ENCODE assay signal across 8 cellular contexts in genomic region chr6:23659125-23659524, GRCh38.
DNase-seq lines count a peak whose midpoint lies in the region; ATAC-seq, FAIRE-seq and TF ChIP-seq lines count a peak whose summit lies in the region.

No MANE protein-coding gene starts in this region.

- H4K20me1 ChIP-seq in MM.1S (ENCODE audit: insufficient read depth, low read length) (no peaks in the 10 kb centered on the region), keratinocyte (ENCODE audit: control insufficient read depth, extremely low read depth, insufficient read depth, low read length) (no peaks in the 10 kb centered on the region)

- no peaks in the 10 kb centered on the region for H3K79me2 ChIP-seq in MM.1S (ENCODE audit: low read length)
- H3K79me2 ChIP-seq in keratinocyte (ENCODE audit: control insufficient read depth, insufficient read depth, low read length), result no peaks in the 10 kb centered on the region

- H3K27ac ChIP-seq in AG04450 (ENCODE audit: low read depth, low read length) (no peak overlapping the region), MM.1S (ENCODE audit: low read length) (no peak overlapping the region), keratinocyte (ENCODE audit: control insufficient read depth, insufficient read depth, low read length) (no peak overlapping the region)

- H3K36me3 ChIP-seq in MM.1S (replicated peaks; ENCODE audit: insufficient read depth, low read length) (no peaks in the 10 kb centered on the region), keratinocyte (ENCODE audit: control insufficient read depth in 2 of 2, extremely low read depth in 1 of 2, insufficient read depth in 2 of 2, low read length in 2 of 2) (no peaks in the 10 kb centered on the region)

- no peak overlapping the region for H3K9ac ChIP-seq in MM.1S (ENCODE audit: low read length)
- no peak overlapping the region for H3K9ac ChIP-seq in keratinocyte (ENCODE audit: control insufficient read depth, extremely low read depth, insufficient read depth, low read length)

- CTCF ChIA-PET in AG04450 (lab: Charles Lee), result no interaction called here

- no peak for DNase-seq in AG04450 (ENCODE audit: low read depth, low spot score)
- DNase-seq in MM.1S, result no peak
- peak; percentile 6 for DNase-seq in SW480 (ENCODE audit: low spot score)
- no peak for DNase-seq in keratinocyte (ENCODE audit: low read depth, low spot score)
- no peak for DNase-seq in ureter (ENCODE audit: low spot score)
- no peak for DNase-seq in activated CD8-positive, alpha-beta memory T cell treated with anti-CD3 and anti-CD28 coated beads, Interleukin-2, amount 50 U/mL, for 48 hours
- DNase-seq in GM19238 (ENCODE audit: insufficient read length, low spot score), result no peak

- H3F3A ChIP-seq in MM.1S (ENCODE audit: insufficient read depth, low read length), result no peaks in the 10 kb centered on the region

- H3K9me2 ChIP-seq in MM.1S (replicated peaks; ENCODE audit: insufficient read depth, low read length), result no peaks in the 10 kb centered on the region

- H3K9me3 ChIP-seq in AG04450 (ENCODE audit: control insufficient read depth, insufficient read depth, low read length) (no peaks in the 10 kb centered on the region), MM.1S (replicated peaks; ENCODE audit: insufficient read depth, low read length) (no peaks in the 10 kb centered on the region), keratinocyte (ENCODE audit: control insufficient read depth, low read depth, low read length) (no peaks in the 10 kb centered on the region)

- H3K27me3 ChIP-seq in AG04450 (ENCODE audit: control insufficient read depth, insufficient read depth, low read length), result no peaks in the 10 kb centered on the region
- no peaks in the 10 kb centered on the region for H3K27me3 ChIP-seq in MM.1S (replicated peaks; ENCODE audit: insufficient read depth, low read length)
- H3K27me3 ChIP-seq in keratinocyte (ENCODE audit: control insufficient read depth, extremely low read depth, insufficient read depth, low read length), result no peaks in the 10 kb centered on the region

- POLR2A ChIA-PET in AG04450 (lab: Yijun Ruan, JAX), result no interaction called here

- H3K9me1 ChIP-seq in keratinocyte (ENCODE audit: control insufficient read depth, extremely low read depth, insufficient read depth, low read length), result no peaks in the 10 kb centered on the region

- H2AFZ ChIP-seq in MM.1S (ENCODE audit: low read length) (no peak overlapping the region), keratinocyte (ENCODE audit: control insufficient read depth, low read length) (no peak overlapping the region)

- no peak for FAIRE-seq in keratinocyte (lab: Jason Lieb, UNC)

- ATAC-seq in GM19455 (IDR thresholded peaks at IDR 0.05; ENCODE audit: unreplicated experiment), result no peak

- H3K4me1 ChIP-seq in MM.1S (ENCODE audit: low read length) (no peaks in the 10 kb centered on the region), keratinocyte (ENCODE audit: control insufficient read depth, extremely low read depth, insufficient read depth, low read length) (no peaks in the 10 kb centered on the region)

- H3K4me2 ChIP-seq in MM.1S (ENCODE audit: low read depth, low read length) (no peak overlapping the region), keratinocyte (ENCODE audit: control insufficient read depth, extremely low read depth, insufficient read depth, low read depth, low read length) (no peak overlapping the region)

- H3K4me3 ChIP-seq in AG04450 (ENCODE audit: low read depth, low read length) (no peak overlapping the region), MM.1S (ENCODE audit: low read length) (no peak overlapping the region), keratinocyte (ENCODE audit: control insufficient read depth in 2 of 3, extremely low read depth in 1 of 3, insufficient read depth in 2 of 3, low read depth in 1 of 3, low read length in 3 of 3) (no peak overlapping the region)

- dilution Hi-C loops in keratinocyte (cut with MboI; ENCODE audit: extremely low pct_ligation_motif_present, low sequenced_read_pairs), result no loop called here

- TF ChIP-seq CTCF in AG04450 (IDR thresholded peaks at IDR 0.05; ENCODE audit: low read depth, low read length) (peak; percentile 36; the same call in 1 of the 2 replicates), MM.1S (IDR thresholded peaks at IDR 0.05; ENCODE audit: low read length) (peak; percentile 40), keratinocyte (optimal IDR thresholded peaks at IDR 0.05 in 1 of 3, IDR thresholded peaks at IDR 0.05 in 1 of 3, conservative IDR thresholded peaks at IDR 0.05 in 1 of 3; ENCODE audit: extremely low read depth in 1 of 3, insufficient read depth in 2 of 3, low read length in 3 of 3) (peak in 2 of 3 experiments; percentile 29 to 36)
